22 cellular contexts compared by ENCODE assay signal in the genomic region with DNA sequence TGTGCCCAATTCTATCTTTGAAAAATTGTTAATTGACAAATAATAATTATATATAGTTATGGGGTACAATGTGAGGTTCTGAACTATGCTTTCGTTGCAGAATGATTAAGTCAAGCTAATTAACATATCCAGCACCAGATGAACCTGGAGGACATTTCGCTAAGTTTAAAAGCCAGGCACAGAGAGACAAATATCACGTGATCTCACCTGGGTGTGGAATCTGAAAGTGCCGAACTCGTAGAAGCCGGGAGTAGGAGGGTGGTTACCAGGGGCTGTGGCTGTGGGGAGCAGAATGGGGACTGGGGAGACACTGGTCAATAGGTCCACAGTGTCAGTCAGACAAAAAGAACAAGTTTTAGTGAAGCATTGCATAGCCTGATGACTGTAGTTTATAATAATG.
DNase-seq lines count a peak whose midpoint lies in the region; ATAC-seq, FAIRE-seq and TF ChIP-seq lines count a peak whose summit lies in the region.
"Had no signal": no experiment of that assay in that cellular context is flagged by ENCODE, and none has a peak within 500 bp of the region (broad histone marks: within the 10 kb centered on the region; RNA-seq: fewer than 3 reads in every experiment).

No MANE protein-coding gene starts in this region.

- ATAC-seq in K562: no peak

- no peaks in the 10 kb centered on the region for H3K36me3 Mint-ChIP-seq in Calu3 (ENCODE audit: insufficient read depth, unreplicated experiment)
- H3K36me3 Mint-ChIP-seq: CD14-positive monocyte; CD4-positive, alpha-beta memory T cell; CD4-positive, CD25-positive, alpha-beta regulatory T cell; CD8-positive, alpha-beta memory T cell had no signal

- H3K9me3 Mint-ChIP-seq in Calu3 (ENCODE audit: low read depth, unreplicated experiment): no peaks in the 10 kb centered on the region
- H3K9me3 Mint-ChIP-seq: CD4-positive, alpha-beta memory T cell; CD8-positive, alpha-beta memory T cell had no signal

- H2AFZ ChIP-seq in MM.1S (ENCODE audit: low read length): no peak overlapping the region
- H2AFZ ChIP-seq in K562 (ENCODE audit: low read depth, low read length): no peak overlapping the region

- H3K27ac Mint-ChIP-seq in Calu3 (ENCODE audit: unreplicated experiment): no peak overlapping the region
- H3K27ac Mint-ChIP-seq: CD14-positive monocyte; CD4-positive, alpha-beta memory T cell; CD4-positive, CD25-positive, alpha-beta regulatory T cell; CD8-positive, alpha-beta memory T cell had no signal

- POLR2A ChIA-PET in K562 (lab: Yijun Ruan, JAX): interaction anchor here (0.7 kb wide), 1 partner anchor 9 kb away, joined by 3 read pairs; no protein-coding TSS in a partner anchor

- H3K9ac ChIP-seq in MM.1S (ENCODE audit: low read length): no peak overlapping the region
- H3K9ac ChIP-seq in K562 (ENCODE audit: insufficient read depth in 1 of 2, low read depth in 2 of 2, low read length in 2 of 2): no peak overlapping the region
- H3K9ac ChIP-seq: BLaER1 had no signal

- H3K27ac ChIP-seq in MM.1S (ENCODE audit: low read length): no peak overlapping the region
- H3K27ac ChIP-seq in K562 (ENCODE audit: extremely low read depth, low read depth, low read length): no peak overlapping the region
- H3K27ac ChIP-seq in small intestine (ENCODE audit: low read depth in 1 of 2, low read length in 1 of 2): no peak overlapping the region
- H3K27ac ChIP-seq: BLaER1 had no signal

- TF ChIP-seq POLR2A in K562 (conservative IDR thresholded peaks at IDR 0.05): no peak

- in situ Hi-C loops in K562 (cut with MboI): no loop called here

- no peaks in the 10 kb centered on the region for H3F3A ChIP-seq in MM.1S (ENCODE audit: insufficient read depth, low read length)

- H3K4me1 Mint-ChIP-seq in Calu3 (ENCODE audit: low read depth, unreplicated experiment): peaks cover 19% of the 10 kb centered on the region
- H3K4me1 Mint-ChIP-seq: CD14-positive monocyte; CD4-positive, alpha-beta memory T cell; CD4-positive, CD25-positive, alpha-beta regulatory T cell; CD8-positive, alpha-beta memory T cell had no signal

- peak; percentile 31 for DNase-seq in MM.1S
- DNase-seq in K562 (ENCODE audit: extremely low read depth in 1 of 4, low spot score in 3 of 4): no peak
- peak; percentile 10 for DNase-seq in small intestine
- no peak for DNase-seq in stimulated activated CD4-positive, alpha-beta T cell treated with anti-CD3 and anti-CD28 coated beads, Interleukin-4, amount 100 ng/mL, for 24 hours
- DNase-seq in Calu3: no peak
- DNase-seq: 8988T; ACHN; BE2C; C1 segment of cervical spinal cord; CD4-positive, alpha-beta memory T cell; CD4-positive, CD25-positive, alpha-beta regulatory T cell; CD8-positive, alpha-beta memory T cell; COR-L47; DMS79 treated with DMSO at 0.1 percent for 48 hours; GF-D8 had no signal

- no peak for FAIRE-seq in K562 (lab: Jason Lieb, UNC)
- FAIRE-seq in small intestine (lab: Jason Lieb, UNC): no peak
- FAIRE-seq: A204.1, D721Med, G401.6, GM12891, GM19239 had no signal

- no peaks in the 10 kb centered on the region for H3K36me3 ChIP-seq in MM.1S (replicated peaks; ENCODE audit: insufficient read depth, low read length)
- no peaks in the 10 kb centered on the region for H3K36me3 ChIP-seq in K562 (ENCODE audit: control insufficient read depth, insufficient read depth, low read length)
- no peaks in the 10 kb centered on the region for H3K36me3 ChIP-seq in small intestine (ENCODE audit: control insufficient read depth in 2 of 2, insufficient read depth in 2 of 2, low read length in 2 of 2)
- H3K36me3 ChIP-seq: BE2C, BLaER1 had no signal

- no peaks in the 10 kb centered on the region for H3K9me1 ChIP-seq in K562 (ENCODE audit: control insufficient read depth, insufficient read depth, low read length)

- H3K27me3 Mint-ChIP-seq in Calu3 (ENCODE audit: unreplicated experiment): peaks cover 8% of the 10 kb centered on the region

- no peaks in the 10 kb centered on the region for H3K79me2 ChIP-seq in MM.1S (ENCODE audit: low read length)
- H3K79me2 ChIP-seq in K562 (ENCODE audit: control insufficient read depth, insufficient read depth, low read length): no peaks in the 10 kb centered on the region

- no peak for TF ChIP-seq RAD21 in K562 (CRISPR knock-in tag; conservative IDR thresholded peaks at IDR 0.05 in 1 of 2, IDR thresholded peaks at IDR 0.05 in 1 of 2)

- BruUV-seq in K562 (replicated peaks; lab: Mats Ljungman, UMichigan) (no TSS peak), Calu3 (replicated peaks; lab: Mats Ljungman, UMichigan) (no TSS peak)

- no peaks in the 10 kb centered on the region for H3K9me3 ChIP-seq in MM.1S (replicated peaks; ENCODE audit: insufficient read depth, low read length)
- no peaks in the 10 kb centered on the region for H3K9me3 ChIP-seq in K562 (replicated peaks; ENCODE audit: control insufficient read depth, insufficient read depth, low read depth, low read length)
- no peaks in the 10 kb centered on the region for H3K9me3 ChIP-seq in small intestine (ENCODE audit: control insufficient read depth, low read depth)
- H3K9me3 ChIP-seq: BE2C, BLaER1 had no signal

- TF ChIP-seq CTCF in MM.1S (IDR thresholded peaks at IDR 0.05; ENCODE audit: low read length) (no peak), K562 (IDR thresholded peaks at IDR 0.05 in 2 of 3, conservative IDR thresholded peaks at IDR 0.05 in 1 of 3; ENCODE audit: insufficient read depth in 2 of 3, low read depth in 1 of 3, low read length in 3 of 3) (no peak), Calu3 (IDR thresholded peaks at IDR 0.05; ENCODE audit: unreplicated experiment) (no peak)

- H3K4me3 ChIP-seq in MM.1S (ENCODE audit: low read length) (no peak overlapping the region), K562 (no peak overlapping the region), small intestine (ENCODE audit: low read depth in 1 of 2, low read length in 2 of 2) (no peak overlapping the region)
- H3K4me3 ChIP-seq: BLaER1 had no signal

- H3K4me1 ChIP-seq in MM.1S (ENCODE audit: low read length) (no peaks in the 10 kb centered on the region), K562 (replicated peaks in 1 of 2; ENCODE audit: control insufficient read depth in 2 of 2, insufficient read depth in 2 of 2, low read length in 2 of 2) (no peaks in the 10 kb centered on the region), small intestine (ENCODE audit: control insufficient read depth in 2 of 2, insufficient read depth in 1 of 2, low read depth in 1 of 2, low read length in 1 of 2) (no peaks in the 10 kb centered on the region)
- H3K4me1 ChIP-seq: BE2C had no signal

- peaks cover 55% of the 10 kb centered on the region for H3K27me3 ChIP-seq in MM.1S (replicated peaks; ENCODE audit: insufficient read depth, low read length)
- peaks cover 50 to 82% of the 10 kb centered on the region in 2 experiments for H3K27me3 ChIP-seq in K562 (ENCODE audit: control insufficient read depth in 2 of 2, insufficient read depth in 2 of 2, low read length in 2 of 2)
- no peaks in the 10 kb centered on the region for H3K27me3 ChIP-seq in small intestine (ENCODE audit: control insufficient read depth in 2 of 2, insufficient read depth in 2 of 2, low read length in 2 of 2)
- H3K27me3 ChIP-seq: BLaER1 had no signal

- H3K9me2 ChIP-seq in MM.1S (replicated peaks; ENCODE audit: insufficient read depth, low read length): no peaks in the 10 kb centered on the region

- intact Hi-C loops in K562 (cut with micrococcal nuclease) (no loop called here), Calu3 (cut with micrococcal nuclease; ENCODE audit: unreplicated experiment) (no loop called here)

- H3K4me2 ChIP-seq in MM.1S (ENCODE audit: low read depth, low read length): no peak overlapping the region; the same call in 1 of the 2 replicates
- no peak overlapping the region for H3K4me2 ChIP-seq in K562 (ENCODE audit: insufficient read depth, low read length)
- H3K4me2 ChIP-seq: BLaER1 had no signal

- no peaks in the 10 kb centered on the region for H4K20me1 ChIP-seq in MM.1S (ENCODE audit: insufficient read depth, low read length)
- no peaks in the 10 kb centered on the region for H4K20me1 ChIP-seq in K562 (replicated peaks; ENCODE audit: control insufficient read depth, insufficient read depth, low read length)
- H4K20me1 ChIP-seq: BLaER1 had no signal

- 2% methylated on average over 6 of the region's 6 CpGs for WGBS in K562 (ENCODE audit: insufficient coverage, low coverage, missing lambda C conversion rate)
- 23 to 64% (median 57%) methylated on average over 6 of the region's 6 CpGs for WGBS in small intestine, 3 donors

- H3K4me3 Mint-ChIP-seq in Calu3 (ENCODE audit: low read depth, unreplicated experiment): no peak overlapping the region
- H3K4me3 Mint-ChIP-seq: CD14-positive monocyte; CD4-positive, alpha-beta memory T cell; CD4-positive, CD25-positive, alpha-beta regulatory T cell; CD8-positive, alpha-beta memory T cell had no signal

- no peak for TF ChIP-seq EP300 in K562 (IDR thresholded peaks at IDR 0.05; ENCODE audit: low read length)

- CTCF ChIA-PET in K562 (lab: Yijun Ruan, JAX; ENCODE audit: low intra/inter-chr PET ratio): no interaction called here
- CTCF ChIA-PET in Calu3 (lab: Charles Lee): no interaction called here

TF ChIP-seq in K562, 482 proteins besides CTCF, POLR2A, EP300 and RAD21 (continues in another document):
- no peak for TF ChIP-seq DNMT1 (IDR thresholded peaks at IDR 0.05)
- TF ChIP-seq TOE1 (IDR thresholded peaks at IDR 0.05; ENCODE audit: borderline replicate concordance): 0 out of 2 replicates have a peak, but pooled peaks have one; percentile 28
- no peak for TF ChIP-seq TOE1 (CRISPR knock-in tag; IDR thresholded peaks at IDR 0.05; ENCODE audit: borderline replicate concordance, low read depth)
- no peak for TF ChIP-seq KAT8 (IDR thresholded peaks at IDR 0.05; ENCODE audit: low read depth)
- TF ChIP-seq, protein P1, sequence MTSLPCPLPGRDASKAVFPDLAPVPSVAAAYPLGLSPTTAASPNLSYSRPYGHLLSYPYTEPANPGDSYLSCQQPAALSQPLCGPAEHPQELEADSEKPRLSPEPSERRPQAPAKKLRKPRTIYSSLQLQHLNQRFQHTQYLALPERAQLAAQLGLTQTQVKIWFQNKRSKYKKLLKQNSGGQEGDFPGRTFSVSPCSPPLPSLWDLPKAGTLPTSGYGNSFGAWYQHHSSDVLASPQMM (CRISPR knock-in tag; IDR thresholded peaks at IDR 0.05): no peak
- no peak for TF ChIP-seq PTTG1 (tag; IDR thresholded peaks at IDR 0.05; ENCODE audit: low read depth)
- TF ChIP-seq ELF4 (CRISPR knock-in tag; IDR thresholded peaks at IDR 0.05): no peak
- TF ChIP-seq, protein P2, sequence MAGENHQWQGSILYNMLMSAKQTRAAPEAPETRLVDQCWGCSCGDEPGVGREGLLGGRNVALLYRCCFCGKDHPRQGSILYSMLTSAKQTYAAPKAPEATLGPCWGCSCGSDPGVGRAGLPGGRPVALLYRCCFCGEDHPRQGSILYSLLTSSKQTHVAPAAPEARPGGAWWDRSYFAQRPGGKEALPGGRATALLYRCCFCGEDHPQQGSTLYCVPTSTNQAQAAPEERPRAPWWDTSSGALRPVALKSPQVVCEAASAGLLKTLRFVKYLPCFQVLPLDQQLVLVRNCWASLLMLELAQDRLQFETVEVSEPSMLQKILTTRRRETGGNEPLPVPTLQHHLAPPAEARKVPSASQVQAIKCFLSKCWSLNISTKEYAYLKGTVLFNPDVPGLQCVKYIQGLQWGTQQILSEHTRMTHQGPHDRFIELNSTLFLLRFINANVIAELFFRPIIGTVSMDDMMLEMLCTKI (IDR thresholded peaks at IDR 0.05; ENCODE audit: partially characterized antibody): no peak
- no peak for TF ChIP-seq JUNB (CRISPR knock-in tag; conservative IDR thresholded peaks at IDR 0.05)
- TF ChIP-seq ZNF232 (CRISPR knock-in tag; IDR thresholded peaks at IDR 0.05): no peak

Comparison
In these comparisons a context has a peak if more than half of its experiments do, and no peak if none do; other contexts are left out.
1. DNase-seq: peak in MM.1S (single experiment) and small intestine (single experiment); none in K562 (0 of 4), stimulated activated CD4-positive, alpha-beta T cell treated with anti-CD3 and anti-CD28 coated beads, Interleukin-4, amount 100 ng/mL, for 24 hours (single experiment) and Calu3 (single experiment).